In genomic region chr3:51722362-51722761, GRCh38 we compare ENCODE assay signal across 1 cellular context.
TF ChIP-seq lines count a peak whose summit lies in the region.

No MANE protein-coding gene starts in this region.

TF ChIP-seq in H1, 55 proteins besides CTCF, POLR2A, EP300 and RAD21:
- peak in 1 of 2 experiments; percentile 88; a peak in 1 of 4 replicates for TF ChIP-seq HDAC2 (IDR thresholded peaks at IDR 0.05; ENCODE audit: borderline replicate concordance in 1 of 2, low read depth in 2 of 2, low read length in 2 of 2)
- no peak for TF ChIP-seq BACH1 (IDR thresholded peaks at IDR 0.05; ENCODE audit: low read length)
- TF ChIP-seq CBX5 (IDR thresholded peaks at IDR 0.05; ENCODE audit: low read depth, low read length) = no peak
- no peak for TF ChIP-seq RXRA (IDR thresholded peaks at IDR 0.05; ENCODE audit: insufficient read depth, low read depth, low read length)
- TF ChIP-seq ZNF274 (IDR thresholded peaks at IDR 0.05; ENCODE audit: borderline replicate concordance, extremely low read depth, low read length) = no peak
- TF ChIP-seq CBX8 (IDR thresholded peaks at IDR 0.05; ENCODE audit: borderline replicate concordance, low read depth, low read length) = no peak
- peak; percentile 80 for TF ChIP-seq JUND (IDR thresholded peaks at IDR 0.05; ENCODE audit: low read length)
- TF ChIP-seq KDM1A (IDR thresholded peaks at IDR 0.05; ENCODE audit: borderline replicate concordance, low read length) = peak; percentile 97
- TF ChIP-seq RBBP5 (IDR thresholded peaks at IDR 0.05; ENCODE audit: borderline replicate concordance, low read depth, low read length) = no peak
- no peak for TF ChIP-seq SIRT6 (IDR thresholded peaks at IDR 0.05; ENCODE audit: low read length)
- TF ChIP-seq CREB1 (IDR thresholded peaks at IDR 0.05) = no peak
